ENCODE assay signal across 11 cellular contexts in the genomic region with DNA sequence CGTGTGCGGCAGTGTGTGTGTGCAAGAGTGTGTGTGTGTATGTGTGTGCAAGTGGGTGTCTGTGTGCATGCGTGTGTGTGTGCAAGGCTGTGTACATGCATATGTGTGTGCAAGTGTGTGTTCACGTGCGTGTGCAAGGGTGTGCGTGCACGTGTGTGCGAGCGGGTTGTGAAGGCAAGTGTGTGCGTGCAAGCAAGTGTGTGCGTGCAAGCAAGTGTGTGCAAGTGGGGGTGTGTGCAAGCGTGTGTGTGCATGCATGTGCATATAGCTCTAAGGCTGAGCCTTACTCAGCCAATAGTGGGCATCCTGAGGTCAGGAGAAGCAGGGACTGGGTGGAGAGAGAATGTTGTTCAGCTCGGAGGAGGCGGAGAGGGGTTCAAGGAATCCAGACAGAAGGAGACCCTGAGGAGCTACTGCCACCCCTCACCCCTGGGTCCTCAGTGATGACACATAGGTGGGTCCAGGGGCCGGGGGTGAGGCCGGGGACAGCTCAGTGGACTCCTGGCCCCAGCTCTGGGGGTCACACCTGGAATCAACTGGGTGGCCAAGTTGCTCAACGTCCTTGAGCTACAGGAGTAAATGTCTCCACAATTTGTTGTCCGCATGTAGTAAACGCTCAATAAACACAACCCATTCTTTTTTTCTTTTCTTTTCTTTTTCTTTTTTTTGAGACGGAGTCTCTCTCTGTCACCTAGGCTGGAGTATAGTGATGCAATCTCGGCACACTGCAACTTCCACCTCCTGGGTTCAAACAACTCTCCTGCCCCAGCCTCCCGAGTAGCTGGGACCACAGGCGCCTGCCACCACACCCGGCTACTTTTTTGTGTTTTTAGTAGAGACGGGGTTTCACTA. TPM values are rescaled to one million over a fixed set of nuclear protein-coding genes. Genes with fewer than 3 reads are reported as not detected.
DNase-seq lines count a peak whose midpoint lies in the region; ATAC-seq, FAIRE-seq and TF ChIP-seq lines count a peak whose summit lies in the region.
"Had no signal": no experiment of that assay in that cellular context is flagged by ENCODE, and none has a peak within 500 bp of the region (broad histone marks: within the 10 kb centered on the region; RNA-seq: fewer than 3 reads in every experiment).

No MANE protein-coding gene starts in this region.

- no peaks in the 10 kb centered on the region for H3K4me1 ChIP-seq in RWPE2 (ENCODE audit: insufficient read depth, poor library complexity, severe bottlenecking)
- peaks cover 6% of the 10 kb centered on the region for H3K4me1 ChIP-seq in osteoblast (ENCODE audit: insufficient read depth, low read length)

- H3K27me3 ChIP-seq in RWPE2 (ENCODE audit: insufficient read depth, poor library complexity, severe bottlenecking) (no peaks in the 10 kb centered on the region), osteoblast (ENCODE audit: insufficient read depth, low read length) (peaks cover 27% of the 10 kb centered on the region)
- H3K27me3 ChIP-seq: vagina had no signal

- peak; percentile 28 for DNase-seq in activated CD4-positive, CD25-positive, alpha-beta regulatory T cell treated with anti-CD3 and anti-CD28 coated beads, Interleukin-2, amount 50 U/mL, for 72 hours
- no peak for DNase-seq in activated CD4-positive, CD25-positive, alpha-beta regulatory T cell (lab: John Stamatoyannopoulos, UW)
- peak; percentile 29 for DNase-seq in RWPE2 (ENCODE audit: low spot score)
- peak; percentile 56 for DNase-seq in dermis blood vessel endothelial cell
- peak; percentile 74 for DNase-seq in osteoblast (ENCODE audit: insufficient read length, low spot score, missing footprints)
- no peak for DNase-seq in RCC 7860 (ENCODE audit: low spot score)
- DNase-seq: cerebellar nuclear complex, Kasumi-1 had no signal

- H2AFZ ChIP-seq in osteoblast (ENCODE audit: low read length) = no peak overlapping the region

- no peak for FAIRE-seq in RCC 7860 (lab: Jason Lieb, UNC)

- ATAC-seq in RWPE2 (ENCODE audit: low read depth) = no peak
- ATAC-seq in GM21529 (IDR thresholded peaks at IDR 0.05; ENCODE audit: unreplicated experiment) = no peak
- no peak for ATAC-seq in HG03521 (IDR thresholded peaks at IDR 0.05; ENCODE audit: unreplicated experiment)

- TF ChIP-seq CTCF in RWPE2 (IDR thresholded peaks at IDR 0.05; ENCODE audit: poor library complexity, severe bottlenecking) = no peak
- no peak for TF ChIP-seq CTCF in osteoblast (IDR thresholded peaks at IDR 0.05; ENCODE audit: extremely low read depth, low read depth, low read length)

- no peaks in the 10 kb centered on the region for H4K20me1 ChIP-seq in osteoblast (ENCODE audit: insufficient read depth, low read length)

- H3K36me3 ChIP-seq in RWPE2 (ENCODE audit: low read depth) (no peaks in the 10 kb centered on the region), osteoblast (ENCODE audit: insufficient read depth, low read length) (no peaks in the 10 kb centered on the region)
- H3K36me3 ChIP-seq: vagina had no signal

- H3K9me3 ChIP-seq in RWPE2 (ENCODE audit: severe bottlenecking) = no peaks in the 10 kb centered on the region
- no peaks in the 10 kb centered on the region for H3K9me3 ChIP-seq in osteoblast (ENCODE audit: low read depth, low read length)
- H3K9me3 ChIP-seq: vagina had no signal

- H3K4me3 ChIP-seq in RWPE2 (ENCODE audit: severe bottlenecking) (no peak overlapping the region), osteoblast (ENCODE audit: insufficient read depth, low read length) (no peak overlapping the region)
- H3K4me3 ChIP-seq: vagina had no signal

- H3K4me2 ChIP-seq in osteoblast (ENCODE audit: insufficient read depth, low read length) = no peak overlapping the region

- H3K79me2 ChIP-seq in osteoblast (ENCODE audit: insufficient read depth, low read length) = no peaks in the 10 kb centered on the region

- H3K27ac ChIP-seq in RWPE2 (ENCODE audit: poor library complexity, severe bottlenecking) = no peak overlapping the region
- no peak overlapping the region for H3K27ac ChIP-seq in osteoblast (ENCODE audit: low read depth, low read length)
- H3K27ac ChIP-seq: vagina had no signal

RNA-seq across cellular contexts. Expression of a gene that starts 1.8 kb away (rescaled TPM):
- total RNA-seq in dermis blood vessel endothelial cell (0.42 and 0.85 TPM in 2 replicates), osteoblast (0.36 and 0.88 TPM in 2 replicates)
- total RNA-seq: vagina had no signal

RNA-seq across cellular contexts. Expression of a gene that starts 20.5 kb away (rescaled TPM):
- total RNA-seq in dermis blood vessel endothelial cell = 443 and 748 TPM in 2 replicates
- total RNA-seq in osteoblast = 6.5 and 8.5 TPM in 2 replicates

RNA-seq across cellular contexts. Expression of a gene that starts 27.2 kb away (rescaled TPM):
- 0.09 and 0.17 TPM in 2 replicates for total RNA-seq in dermis blood vessel endothelial cell
- under 0.01 TPM in 1 of 2 replicates, not detected in the other for total RNA-seq in osteoblast

Comparison
In these comparisons a context has a peak if more than half of its experiments do, and no peak if none do; other contexts are left out.
1. DNase-seq: peak in activated CD4-positive, CD25-positive, alpha-beta regulatory T cell treated with anti-CD3 and anti-CD28 coated beads, Interleukin-2, amount 50 U/mL, for 72 hours (single experiment), RWPE2 (single experiment), dermis blood vessel endothelial cell (single experiment) and osteoblast (single experiment); none in activated CD4-positive, CD25-positive, alpha-beta regulatory T cell (0 of 4) and RCC 7860 (single experiment).
2. RNA of a gene that starts 20.5 kb away (total RNA-seq): 443 to 748 TPM in dermis blood vessel endothelial cell; 6.5 to 8.5 TPM in osteoblast; every median in the first group is over 10 times any median in the second.